In the genomic region with DNA sequence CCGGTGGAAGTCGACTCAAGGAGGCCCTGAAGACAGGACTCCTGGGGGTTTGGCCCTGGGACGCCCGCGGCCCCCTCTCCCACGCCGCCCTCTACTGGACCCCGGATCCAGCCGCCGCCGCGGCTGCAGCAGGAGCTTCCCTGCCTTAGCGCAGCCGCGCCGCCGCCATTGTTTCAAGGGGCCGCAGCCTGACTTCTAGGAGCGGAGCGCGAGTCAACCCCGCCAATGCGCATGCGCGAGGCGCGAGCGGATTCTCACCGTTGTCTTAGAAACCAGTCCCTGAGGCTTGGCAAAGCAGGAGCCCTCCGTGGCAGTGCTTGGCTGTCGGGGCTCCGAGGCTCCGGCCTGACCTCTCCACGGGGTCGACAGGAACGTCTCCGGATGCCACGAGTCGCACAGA, we compare ENCODE assay signal across 26 cellular contexts.
"Had no signal": no experiment of that assay in that cellular context is flagged by ENCODE, and none has a peak within 500 bp of the region (broad histone marks: within the 10 kb centered on the region; RNA-seq: fewer than 3 reads in every experiment).

No MANE protein-coding gene starts in this region.

- H3K9me3 ChIP-seq: colonic mucosa had no signal

- ATAC-seq: activated CD4-positive, alpha-beta T cell treated with anti-CD3 and anti-CD28 coated beads for 36 hours; activated CD8-positive, alpha-beta memory T cell treated with anti-CD3 and anti-CD28 coated beads, Interleukin-2, amount 10 ng/mL, durations not matched to agents 7 days and 5 days; activated CD8-positive, alpha-beta T cell treated with anti-CD3 and anti-CD28 coated beads, Interleukin-2, amount 10 ng/mL, durations not matched to agents 7 days and 5 days; activated naive CD8-positive, alpha-beta T cell treated with anti-CD3 and anti-CD28 coated beads, Interleukin-2, amount 50 U/mL, for 24 hours; body of pancreas; gastroesophageal sphincter had no signal

- DNase-seq: activated CD4-positive, alpha-beta memory T cell treated with anti-CD3 and anti-CD28 coated beads for 36 hours; activated CD4-positive, alpha-beta T cell treated with anti-CD3 and anti-CD28 coated beads for 36 hours; activated CD4-positive, alpha-beta T cell treated with anti-CD3 and anti-CD28 coated beads, Interleukin-2, amount 10 ng/mL, durations not matched to agents 24 days and 14 days; activated CD4-positive, CD25-positive, alpha-beta regulatory T cell; activated CD4-positive, CD25-positive, alpha-beta regulatory T cell treated with anti-CD3 and anti-CD28 coated beads, Interleukin-2, amount 50 U/mL, for 72 hours; activated CD8-positive, alpha-beta memory T cell treated with anti-CD3 and anti-CD28 coated beads, Interleukin-2, amount 10 ng/mL, durations not matched to agents 7 days and 5 days; activated CD8-positive, alpha-beta memory T cell treated with anti-CD3 and anti-CD28 coated beads, Interleukin-2, amount 50 U/mL, for 4 hours; activated CD8-positive, alpha-beta T cell treated with anti-CD3 and anti-CD28 coated beads, Interleukin-2, amount 10 ng/mL, durations not matched to agents 7 days and 5 days; activated effector memory CD4-positive, alpha-beta T cell treated with anti-CD3 and anti-CD28 coated beads, Interleukin-2, amount 50 U/mL, for 16 hours; activated naive CD4-positive, alpha-beta T cell treated with anti-CD3 and anti-CD28 coated beads for 36 hours; activated naive CD8-positive, alpha-beta T cell treated with anti-CD3 and anti-CD28 coated beads for 36 hours; activated naive CD8-positive, alpha-beta T cell treated with anti-CD3 and anti-CD28 coated beads, Interleukin-2, amount 50 U/mL, for 24 hours; activated T-cell treated with anti-CD3 and anti-CD28 coated beads, Interleukin-2, amount 50 U/mL, for 1 hour; activated T-cell treated with anti-CD3 and anti-CD28 coated beads, Interleukin-2, amount 50 U/mL, for 48 hours; adrenal gland; amygdala; body of pancreas; central memory CD4-positive, alpha-beta T cell; cerebellar nuclear complex; colonic mucosa; effector CD8-positive, alpha-beta T cell; esophagus squamous epithelium; foreskin melanocyte; T-helper 2 cell had no signal

- H3K4me1 ChIP-seq: body of pancreas, colonic mucosa, esophagus squamous epithelium, gastroesophageal sphincter had no signal

- H3K27me3 ChIP-seq: adrenal gland, body of pancreas, colonic mucosa, esophagus squamous epithelium, gastroesophageal sphincter had no signal

- H3K4me3 ChIP-seq: adrenal gland, body of pancreas, colonic mucosa, esophagus squamous epithelium, gastroesophageal sphincter had no signal

- H3K36me3 ChIP-seq: adrenal gland, colonic mucosa, esophagus squamous epithelium, gastroesophageal sphincter had no signal

- H3K27ac ChIP-seq: adrenal gland, body of pancreas, colonic mucosa, epithelial cell of prostate, esophagus squamous epithelium, gastroesophageal sphincter had no signal
